9 cellular contexts compared by ENCODE assay signal in genomic region chr1:92961896-92962752, GRCh38. TPM values are rescaled to one million over a fixed set of nuclear protein-coding genes. Genes with fewer than 3 reads are reported as not detected.
A peak's percentile ranks its signal among the peaks of the same experiment; 100 is the strongest.
DNase-seq lines count a peak whose midpoint lies in the region; ATAC-seq and TF ChIP-seq lines count a peak whose summit lies in the region.
"Had no signal": no experiment of that assay in that cellular context is flagged by ENCODE, and none has a peak within 500 bp of the region (broad histone marks: within the 10 kb centered on the region; RNA-seq: fewer than 3 reads in every experiment).

No MANE protein-coding gene starts in this region.

- TF ChIP-seq CTCF in RWPE2 (IDR thresholded peaks at IDR 0.05; ENCODE audit: poor library complexity, severe bottlenecking) = no peak
- TF ChIP-seq CTCF in right atrium auricular region (IDR thresholded peaks at IDR 0.05) = no peak
- no peak for TF ChIP-seq CTCF in gastrocnemius medialis (IDR thresholded peaks at IDR 0.05 in 4 of 5, conservative IDR thresholded peaks at IDR 0.05 in 1 of 5)

- no peaks in the 10 kb centered on the region for H3K36me3 ChIP-seq in BLaER1 treated with 17β-estradiol and CSF1 and Interleukin-3, amounts not matched to agents 10 nM and 100 nM
- no peaks in the 10 kb centered on the region for H3K36me3 ChIP-seq in RWPE2 (ENCODE audit: low read depth)
- H3K36me3 ChIP-seq in right atrium auricular region = no peaks in the 10 kb centered on the region
- no peaks in the 10 kb centered on the region for H3K36me3 ChIP-seq in gastrocnemius medialis

- DNase-seq in GM19238 (ENCODE audit: insufficient read length, low spot score) (peak; percentile 63), RWPE2 (ENCODE audit: low spot score) (peak; percentile 66), right atrium auricular region (ENCODE audit: low spot score) (no peak), gastrocnemius medialis (peak in 1 of 2 donors; percentile 34), NCI-H2107 treated with DMSO at 0.1 percent for 48 hours (lab: John Stamatoyannopoulos, UW; ENCODE audit: unreplicated experiment) (no peak)
- DNase-seq in activated naive CD8-positive, alpha-beta T cell treated with anti-CD3 and anti-CD28 coated beads for 36 hours = peak; percentile 66

- H3K9ac ChIP-seq in BLaER1 treated with 17β-estradiol and CSF1 and Interleukin-3, amounts not matched to agents 10 nM and 100 nM = peak overlapping the region; percentile 84 to 93 (median 90)

- H3K9me3 ChIP-seq in BLaER1 treated with 17β-estradiol and CSF1 and Interleukin-3, amounts not matched to agents 10 nM and 100 nM (replicated peaks in 1 of 11) = no peaks in the 10 kb centered on the region
- H3K9me3 ChIP-seq in RWPE2 (ENCODE audit: severe bottlenecking) = no peaks in the 10 kb centered on the region
- H3K9me3 ChIP-seq in right atrium auricular region = no peaks in the 10 kb centered on the region
- no peaks in the 10 kb centered on the region for H3K9me3 ChIP-seq in gastrocnemius medialis

- peaks cover 24 to 35% (median 31%) of the 10 kb centered on the region in 10 experiments for H3K4me1 ChIP-seq in BLaER1 treated with 17β-estradiol and CSF1 and Interleukin-3, amounts not matched to agents 10 nM and 100 nM
- H3K4me1 ChIP-seq in RWPE2 (ENCODE audit: insufficient read depth, poor library complexity, severe bottlenecking) (peaks cover 3% of the 10 kb centered on the region), right atrium auricular region (no peaks in the 10 kb centered on the region), gastrocnemius medialis (peaks cover 6 to 9% of the 10 kb centered on the region in 2 donors)

- no peaks in the 10 kb centered on the region for H3K9me3 Mint-ChIP-seq in activated naive CD8-positive, alpha-beta T cell treated with anti-CD3 and anti-CD28 coated beads for 36 hours
- H3K9me3 Mint-ChIP-seq: T-helper 1 cell treated with Interleukin-12 subunit alpha and Interleukin-12 subunit beta and Interleukin-4 antibody, amounts not matched to agents 30 μg/mL and 1 μg/mL, for 36 hours had no signal

- peaks cover 6% of the 10 kb centered on the region for H3K36me3 Mint-ChIP-seq in activated naive CD8-positive, alpha-beta T cell treated with anti-CD3 and anti-CD28 coated beads for 36 hours

- TF ChIP-seq POLR2A in gastrocnemius medialis (IDR thresholded peaks at IDR 0.05) = peak; percentile 31 to 32

- H3K27me3 Mint-ChIP-seq in activated naive CD8-positive, alpha-beta T cell treated with anti-CD3 and anti-CD28 coated beads for 36 hours = no peaks in the 10 kb centered on the region

- H3K27me3 ChIP-seq in BLaER1 treated with 17β-estradiol and CSF1 and Interleukin-3, amounts not matched to agents 10 nM and 100 nM = peaks cover 0 to 4% (median 0%) of the 10 kb centered on the region in 11 experiments; a peak in 1 of 22 replicates
- H3K27me3 ChIP-seq in RWPE2 (ENCODE audit: insufficient read depth, poor library complexity, severe bottlenecking) (no peaks in the 10 kb centered on the region), right atrium auricular region (no peaks in the 10 kb centered on the region), gastrocnemius medialis (no peaks in the 10 kb centered on the region)

- peak overlapping the region; percentile 94 for H3K27ac Mint-ChIP-seq in activated naive CD8-positive, alpha-beta T cell treated with anti-CD3 and anti-CD28 coated beads for 36 hours

- H4K20me1 ChIP-seq in BLaER1 treated with 17β-estradiol and CSF1 and Interleukin-3, amounts not matched to agents 10 nM and 100 nM = 0 out of 22 replicates have a peak, but pooled peaks cover 0 to 4% (median 0%) of the 10 kb centered on the region in 11 experiments

- peak overlapping the region; percentile 71 to 82 (median 76) for H3K4me3 ChIP-seq in BLaER1 treated with 17β-estradiol and CSF1 and Interleukin-3, amounts not matched to agents 10 nM and 100 nM
- H3K4me3 ChIP-seq in RWPE2 (ENCODE audit: severe bottlenecking) = peak overlapping the region; percentile 53
- H3K4me3 ChIP-seq in right atrium auricular region = peak overlapping the region; percentile 81 to 92
- H3K4me3 ChIP-seq in gastrocnemius medialis = peak overlapping the region; percentile 77 to 94 (median 84)

- peak; percentile 55 for ATAC-seq in HG03280 (IDR thresholded peaks at IDR 0.05; ENCODE audit: unreplicated experiment)
- ATAC-seq in RWPE2 (ENCODE audit: low read depth) = peak; percentile 40
- peak; percentile 32 to 42 for ATAC-seq in gastrocnemius medialis

- intact Hi-C loops in gastrocnemius medialis (cut with DNase I; ENCODE audit: low total_unique reads) = loop anchor here (2.0 to 10.0 kb wide), 3 partner anchors 119 to 383 kb away; partner anchors contain the start of genes CCDC18, DR1 and TMED5

- peak overlapping the region; percentile 80 to 95 (median 88) for H3K4me2 ChIP-seq in BLaER1 treated with 17β-estradiol and CSF1 and Interleukin-3, amounts not matched to agents 10 nM and 100 nM

- H3K4me3 Mint-ChIP-seq in activated naive CD8-positive, alpha-beta T cell treated with anti-CD3 and anti-CD28 coated beads for 36 hours = no peak overlapping the region
- H3K4me3 Mint-ChIP-seq: T-helper 1 cell treated with Interleukin-12 subunit alpha and Interleukin-12 subunit beta and Interleukin-4 antibody, amounts not matched to agents 30 μg/mL and 1 μg/mL, for 36 hours had no signal

- peak overlapping the region; percentile 65 to 94 (median 89) for H3K27ac ChIP-seq in BLaER1 treated with 17β-estradiol and CSF1 and Interleukin-3, amounts not matched to agents 10 nM and 100 nM
- H3K27ac ChIP-seq in RWPE2 (ENCODE audit: poor library complexity, severe bottlenecking) (peak overlapping the region; percentile 75), right atrium auricular region (peak overlapping the region; percentile 96), gastrocnemius medialis (peak overlapping the region; percentile 84 to 92 (median 90))

- in situ Hi-C loops in gastrocnemius medialis (cut with MboI; ENCODE audit: low sequenced_read_pairs in 4 of 4) = no loop called here

- H3K4me1 Mint-ChIP-seq in activated naive CD8-positive, alpha-beta T cell treated with anti-CD3 and anti-CD28 coated beads for 36 hours = peaks cover 25% of the 10 kb centered on the region

RNA-seq across cellular contexts. Expression of gene DIPK1A, which starts 0.9 kb away (rescaled TPM):
- 1 to 10 TPM; 8.4 to 9.4 TPM for total RNA-seq in activated naive CD8-positive, alpha-beta T cell treated with anti-CD3 and anti-CD28 coated beads for 36 hours
- 1 to 10 TPM; 5.9 to 7.9 TPM for total RNA-seq in right atrium auricular region
- total RNA-seq in gastrocnemius medialis = 1 to 10 TPM; 3.3 to 9.2 (median 4.7) TPM

Comparison
In these comparisons a context has a peak if more than half of its experiments do, and no peak if none do; other contexts are left out.
1. DNase-seq: peak in GM19238 (single experiment), RWPE2 (single experiment) and activated naive CD8-positive, alpha-beta T cell treated with anti-CD3 and anti-CD28 coated beads for 36 hours (single experiment); none in right atrium auricular region (single experiment) and NCI-H2107 treated with DMSO at 0.1 percent for 48 hours (single experiment).
2. Peak in every context shown above with its lines, with median percentiles within 50 percentile points of each other: H3K27ac ChIP-seq, H3K4me3 ChIP-seq and ATAC-seq.